In the genomic region with DNA sequence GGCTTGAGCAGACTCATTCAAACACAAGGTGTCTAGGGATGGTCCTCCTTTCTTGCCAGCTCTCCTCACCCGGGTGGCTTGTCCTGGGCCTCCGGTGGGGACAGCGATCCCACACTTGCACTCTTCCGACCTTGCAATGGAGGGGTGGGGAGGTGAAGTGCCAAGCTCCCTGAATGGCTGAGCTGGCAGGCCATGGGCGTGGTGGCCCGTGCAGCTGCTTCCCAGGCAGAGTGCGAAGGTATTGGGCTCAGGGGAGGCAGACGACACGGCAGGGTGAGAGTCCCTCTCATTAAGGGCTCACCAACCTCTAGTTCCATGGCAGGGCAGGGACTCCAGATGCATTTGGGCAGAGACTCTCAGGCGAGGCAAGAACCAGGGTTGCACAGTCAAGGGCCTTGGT, we compare ENCODE assay signal across 22 cellular contexts. TPM values are rescaled to one million over a fixed set of nuclear protein-coding genes. Genes with fewer than 3 reads are reported as not detected.
DNase-seq lines count a peak whose midpoint lies in the region; ATAC-seq, FAIRE-seq and TF ChIP-seq lines count a peak whose summit lies in the region.
"Had no signal": no experiment of that assay in that cellular context is flagged by ENCODE, and none has a peak within 500 bp of the region (broad histone marks: within the 10 kb centered on the region; RNA-seq: fewer than 3 reads in every experiment).

No MANE protein-coding gene starts in this region.

- DNase-seq in left cardiac atrium: peak; percentile 13
- no peak for DNase-seq in Right ventricle myocardium inferior (ENCODE audit: missing footprints)
- no peak for DNase-seq in dorsolateral prefrontal cortex
- DNase-seq in nephron progenitor cell: no peak
- no peak for DNase-seq in GM19239 (ENCODE audit: insufficient read length, low spot score)
- no peak for DNase-seq in upper lobe of left lung
- DNase-seq: BE2C; Caco-2; CD4-positive, alpha-beta T cell; DMS153; EL; H7; HFFc6; MV-4-11; NCI-H1694 treated with DMSO at 0.1 percent for 48 hours; NCI-H510A; NCI-H82 had no signal

- H3K27me3 Mint-ChIP-seq in nephron progenitor cell (ENCODE audit: low read depth, poor library complexity): no peaks in the 10 kb centered on the region
- H3K27me3 Mint-ChIP-seq: CD4-positive, alpha-beta T cell had no signal

- H3K9me3 Mint-ChIP-seq in nephron progenitor cell: no peaks in the 10 kb centered on the region
- H3K9me3 Mint-ChIP-seq: CD4-positive, alpha-beta T cell; HFFc6 had no signal

- H3K36me3 ChIP-seq in upper lobe of left lung: peaks cover 4 to 52% (median 49%) of the 10 kb centered on the region in 4 donors

- H3K4me3 ChIP-seq in dorsolateral prefrontal cortex: no peak overlapping the region
- H3K4me3 ChIP-seq in upper lobe of left lung: no peak overlapping the region

- H3K9me3 ChIP-seq in upper lobe of left lung: no peaks in the 10 kb centered on the region
- H3K9me3 ChIP-seq: BE2C, Caco-2 had no signal

- TF ChIP-seq POLR2A in upper lobe of left lung (IDR thresholded peaks at IDR 0.05): no peak

- H3K4me3 Mint-ChIP-seq in nephron progenitor cell: no peak overlapping the region
- H3K4me3 Mint-ChIP-seq: CD4-positive, alpha-beta T cell; HFFc6 had no signal

- no peak for TF ChIP-seq CTCF in dorsolateral prefrontal cortex (IDR thresholded peaks at IDR 0.05 in 54 of 56, conservative IDR thresholded peaks at IDR 0.05 in 2 of 56; ENCODE audit: low read depth in 1 of 56, partially characterized antibody in 56 of 56)
- no peak for TF ChIP-seq CTCF in nephron progenitor cell (IDR thresholded peaks at IDR 0.05)
- TF ChIP-seq CTCF in upper lobe of left lung (IDR thresholded peaks at IDR 0.05): no peak

- H3K4me1 Mint-ChIP-seq in nephron progenitor cell: peaks cover 24% of the 10 kb centered on the region

- no peak for ATAC-seq in left cardiac atrium
- ATAC-seq in Right ventricle myocardium inferior: no peak
- ATAC-seq in HG03432 (IDR thresholded peaks at IDR 0.05; ENCODE audit: unreplicated experiment): no peak
- ATAC-seq in upper lobe of left lung (ENCODE audit: low FRiP score in 2 of 2): no peak

- TF ChIP-seq EP300 in upper lobe of left lung (IDR thresholded peaks at IDR 0.05): no peak

- no peaks in the 10 kb centered on the region for H3K27me3 ChIP-seq in dorsolateral prefrontal cortex
- H3K27me3 ChIP-seq in upper lobe of left lung: no peaks in the 10 kb centered on the region
- H3K27me3 ChIP-seq: BE2C had no signal

- H3K4me1 ChIP-seq in upper lobe of left lung: no peaks in the 10 kb centered on the region
- H3K4me1 ChIP-seq: Caco-2 had no signal

- FAIRE-seq in GM19239 (lab: Jason Lieb, UNC): no peak
- FAIRE-seq: GM12891 had no signal

- peaks cover 3% of the 10 kb centered on the region for H3K36me3 Mint-ChIP-seq in nephron progenitor cell (ENCODE audit: low read depth)

- peak overlapping the region in 44 of 59 donors; percentile 1 to 89 (median 70) for H3K27ac ChIP-seq in dorsolateral prefrontal cortex
- H3K27ac ChIP-seq in upper lobe of left lung: no peak overlapping the region
- H3K27ac ChIP-seq: HL-60, KMS-11 had no signal

- intact Hi-C loops in left cardiac atrium (cut with DNase I) (no loop called here), Right ventricle myocardium inferior (cut with DNase I) (no loop called here), dorsolateral prefrontal cortex (cut with DNase I) (no loop called here)

- 95 to 100% methylated on average over 1 to 10 of the region's 10 CpGs for WGBS in upper lobe of left lung, 2 donors

- peak overlapping the region; percentile 16 for H3K27ac Mint-ChIP-seq in nephron progenitor cell
- H3K27ac Mint-ChIP-seq: CD4-positive, alpha-beta T cell; HFFc6 had no signal

RNA-seq across cellular contexts. Expression of gene RASL10A, which starts 11.0 kb away (rescaled TPM):
- total RNA-seq in left cardiac atrium (1 to 10 TPM; 1.0 to 3.1 TPM), Right ventricle myocardium inferior (1.1 TPM), dorsolateral prefrontal cortex (10 to 100 TPM in 119 of 120 experiments, 1 to 10 TPM in 1; 8.9 to 47.8 (median 25.3) TPM), upper lobe of left lung (10 to 100 TPM in 1 of 6 donors, 1 to 10 TPM in 5; 1.2 to 33.5 (median 2.0) TPM)
- total RNA-seq: A172 had no signal

RNA-seq across cellular contexts. Expression of gene GAS2L1, which starts 20.0 kb away (rescaled TPM):
- total RNA-seq in left cardiac atrium (10 to 100 TPM; 20.1 to 25.2 TPM), Right ventricle myocardium inferior (24.3 TPM), dorsolateral prefrontal cortex (100 to 1,000 TPM in 1 of 120 experiments, 10 to 100 TPM in 119; 33.5 to 139 (median 57.6) TPM), upper lobe of left lung (10 to 100 TPM; 14.4 to 63.4 (median 36.1) TPM)

RNA-seq across cellular contexts. Expression of gene EWSR1, which starts 58.4 kb away (rescaled TPM):
- 100 to 1,000 TPM; 109 to 175 TPM for total RNA-seq in left cardiac atrium
- 112 TPM for total RNA-seq in Right ventricle myocardium inferior
- total RNA-seq in dorsolateral prefrontal cortex: 100 to 1,000 TPM; 167 to 257 (median 211) TPM
- 100 to 1,000 TPM; 156 to 293 (median 183) TPM for total RNA-seq in upper lobe of left lung

RNA-seq across cellular contexts. Expression of gene RHBDD3, which starts 58.7 kb away (rescaled TPM):
- total RNA-seq in left cardiac atrium (10 to 100 TPM; 15.6 to 19.0 TPM), Right ventricle myocardium inferior (11.6 TPM), dorsolateral prefrontal cortex (10 to 100 TPM; 20.6 to 54.7 (median 29.2) TPM), upper lobe of left lung (10 to 100 TPM; 17.3 to 47.1 (median 27.9) TPM)

Comparison
In these comparisons a context has a peak if more than half of its experiments do, and no peak if none do; other contexts are left out.
1. H3K27ac ChIP-seq: peak in dorsolateral prefrontal cortex (44 of 59); none in upper lobe of left lung (0 of 4).